In the genomic region with DNA sequence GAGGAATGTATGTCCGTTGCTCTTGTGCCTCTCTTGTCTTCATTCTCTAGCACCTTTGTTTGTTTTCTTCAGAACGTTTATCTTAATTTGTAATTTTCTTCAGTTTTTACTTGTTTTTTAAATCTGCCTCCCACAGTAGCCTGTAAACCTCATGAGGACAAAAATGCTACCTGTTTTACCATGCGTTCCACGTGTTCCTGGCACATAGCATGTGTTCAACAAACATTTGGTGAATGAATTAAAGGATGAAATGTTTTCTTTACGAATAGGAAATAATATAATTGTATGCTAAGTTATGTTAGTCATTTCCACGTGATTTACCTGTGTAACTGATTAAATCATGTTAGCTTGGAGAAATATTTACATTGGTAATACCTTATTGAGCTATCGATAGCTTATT, we compare ENCODE assay signal across 12 cellular contexts. TPM values are rescaled to one million over a fixed set of nuclear protein-coding genes. Genes with fewer than 3 reads are reported as not detected.
DNase-seq lines count a peak whose midpoint lies in the region; ATAC-seq, FAIRE-seq and TF ChIP-seq lines count a peak whose summit lies in the region.
"Had no signal": no experiment of that assay in that cellular context is flagged by ENCODE, and none has a peak within 500 bp of the region (broad histone marks: within the 10 kb centered on the region; RNA-seq: fewer than 3 reads in every experiment).

No MANE protein-coding gene starts in this region.

- peaks cover 63% of the 10 kb centered on the region for H3K4me1 ChIP-seq in CD4-positive, alpha-beta memory T cell (ENCODE audit: insufficient read depth, low read length)
- 0 out of 2 replicates have a peak, but pooled peaks cover 6% of the 10 kb centered on the region for H3K4me1 ChIP-seq in HUES48 (ENCODE audit: control insufficient read depth, insufficient read depth, low read length)
- peaks cover 11% of the 10 kb centered on the region for H3K4me1 ChIP-seq in adipocyte (ENCODE audit: control insufficient read depth, insufficient read depth, low read length)
- H3K4me1 ChIP-seq in small intestine (ENCODE audit: control insufficient read depth in 2 of 2, insufficient read depth in 1 of 2, low read depth in 1 of 2, low read length in 1 of 2), result peaks cover 0 to 4% of the 10 kb centered on the region in 2 donors

- H3K36me3 Mint-ChIP-seq in CD4-positive, alpha-beta memory T cell, result peaks cover 43 to 58% of the 10 kb centered on the region in 2 donors
- peaks cover 50% of the 10 kb centered on the region for H3K36me3 Mint-ChIP-seq in mesothelial cell of epicardium

- WGBS in small intestine, 3 donors, result 74 to 85% (median 80%) methylated on average over 7 of the region's 7 CpGs

- FAIRE-seq in small intestine (lab: Jason Lieb, UNC), result no peak

- peak overlapping the region; percentile 51 to 97 (median 73) for H3K27ac Mint-ChIP-seq in CD4-positive, alpha-beta memory T cell
- H3K27ac Mint-ChIP-seq in mesothelial cell of epicardium, result peak overlapping the region; percentile 99

- H3K4me1 Mint-ChIP-seq in CD4-positive, alpha-beta memory T cell, result peaks cover 50 to 79% (median 64%) of the 10 kb centered on the region in 4 donors
- peaks cover 27% of the 10 kb centered on the region for H3K4me1 Mint-ChIP-seq in mesothelial cell of epicardium

- H3K9ac ChIP-seq in HUES48 (ENCODE audit: low read depth, low read length), result no peak overlapping the region
- H3K9ac ChIP-seq in adipocyte (ENCODE audit: low read length), result no peak overlapping the region

- H3K9me3 Mint-ChIP-seq in CD4-positive, alpha-beta memory T cell, result peaks cover 0 to 18% (median 12%) of the 10 kb centered on the region in 8 donors
- peaks cover 31% of the 10 kb centered on the region for H3K9me3 Mint-ChIP-seq in mesothelial cell of epicardium

- CTCF ChIA-PET in CD4-positive, alpha-beta memory T cell (lab: Charles Lee; ENCODE audit: partially characterized antibody), result no interaction called here

- no peak for DNase-seq in CD4-positive, alpha-beta memory T cell
- DNase-seq in adipocyte (ENCODE audit: low read depth) (no peak), mesothelial cell of epicardium (ENCODE audit: low spot score in 2 of 2, unreplicated experiment in 2 of 2) (no peak), RKO (ENCODE audit: low spot score) (no peak), HPDE6-E6E7 (ENCODE audit: extremely low spot score) (no peak), small intestine (no peak)
- DNase-seq: DMS79 treated with DMSO at 0.1 percent for 48 hours, esophagus squamous epithelium, NCI-H226 had no signal

- no peaks in the 10 kb centered on the region for H3K36me3 ChIP-seq in CD4-positive, alpha-beta memory T cell (ENCODE audit: insufficient read depth, low read length)
- H3K36me3 ChIP-seq in HUES48 (ENCODE audit: control insufficient read depth, insufficient read depth, low read length), result peaks cover 35% of the 10 kb centered on the region
- H3K36me3 ChIP-seq in adipocyte (ENCODE audit: control insufficient read depth, insufficient read depth, low read length, severe bottlenecking), result peaks cover 31% of the 10 kb centered on the region
- peaks cover 6 to 9% of the 10 kb centered on the region in 2 donors for H3K36me3 ChIP-seq in small intestine (ENCODE audit: control insufficient read depth in 2 of 2, insufficient read depth in 2 of 2, low read length in 2 of 2)

- no peak for TF ChIP-seq CTCF in mesothelial cell of epicardium (IDR thresholded peaks at IDR 0.05; ENCODE audit: unreplicated experiment)

- peak overlapping the region; percentile 83 to 100 (median 100) for H3K4me3 Mint-ChIP-seq in CD4-positive, alpha-beta memory T cell
- H3K4me3 Mint-ChIP-seq in mesothelial cell of epicardium, result peak overlapping the region; percentile 48

- POLR2A ChIA-PET in CD4-positive, alpha-beta memory T cell (lab: Charles Lee; ENCODE audit: partially characterized antibody), result no interaction called here

- no peak for ATAC-seq in HG03439 (IDR thresholded peaks at IDR 0.05; ENCODE audit: unreplicated experiment)

- peak overlapping the region in 1 of 2 donors; percentile 7 for H3K4me3 ChIP-seq in CD4-positive, alpha-beta memory T cell (ENCODE audit: low read length in 2 of 2)
- peak overlapping the region; percentile 98 for H3K4me3 ChIP-seq in HUES48 (ENCODE audit: low read depth, low read length)
- H3K4me3 ChIP-seq in adipocyte (ENCODE audit: low read length), result peak overlapping the region; percentile 98
- H3K4me3 ChIP-seq in small intestine (ENCODE audit: low read depth in 1 of 2, low read length in 2 of 2), result no peak overlapping the region
- H3K4me3 ChIP-seq: lung had no signal

- intact Hi-C loops in CD4-positive, alpha-beta memory T cell (cut with micrococcal nuclease), result no loop called here

- no peaks in the 10 kb centered on the region for H3K27me3 ChIP-seq in CD4-positive, alpha-beta memory T cell (ENCODE audit: insufficient read depth, low read length)
- no peaks in the 10 kb centered on the region for H3K27me3 ChIP-seq in HUES48 (ENCODE audit: control insufficient read depth, insufficient read depth, low read length)
- no peaks in the 10 kb centered on the region for H3K27me3 ChIP-seq in adipocyte (replicated peaks; ENCODE audit: control insufficient read depth, insufficient read depth, low read length)
- no peaks in the 10 kb centered on the region for H3K27me3 ChIP-seq in small intestine (ENCODE audit: control insufficient read depth in 2 of 2, insufficient read depth in 2 of 2, low read length in 2 of 2)
- H3K27me3 ChIP-seq: esophagus squamous epithelium had no signal

- no peaks in the 10 kb centered on the region for H3K27me3 Mint-ChIP-seq in CD4-positive, alpha-beta memory T cell
- no peaks in the 10 kb centered on the region for H3K27me3 Mint-ChIP-seq in mesothelial cell of epicardium (ENCODE audit: low read depth)

- no peaks in the 10 kb centered on the region for H3K9me3 ChIP-seq in CD4-positive, alpha-beta memory T cell (ENCODE audit: control insufficient read depth in 1 of 2, low read length in 2 of 2)
- H3K9me3 ChIP-seq in HUES48 (ENCODE audit: control insufficient read depth, insufficient read depth, low read length) (peaks cover 2% of the 10 kb centered on the region; the same call in 1 of the 2 replicates), adipocyte (ENCODE audit: control insufficient read depth, low read length) (peaks cover 19% of the 10 kb centered on the region), small intestine (ENCODE audit: control insufficient read depth, low read depth) (no peaks in the 10 kb centered on the region)

- no peak overlapping the region for H3K27ac ChIP-seq in CD4-positive, alpha-beta memory T cell (ENCODE audit: low read depth, low read length)
- H3K27ac ChIP-seq in HUES48 (ENCODE audit: low read depth, low read length), result no peak overlapping the region
- no peak overlapping the region for H3K27ac ChIP-seq in small intestine (ENCODE audit: low read depth in 1 of 2, low read length in 1 of 2)

RNA-seq across cellular contexts. Expression of a gene that starts 2.2 kb away (rescaled TPM):
- 100 to 1,000 TPM; 161 to 167 TPM for total RNA-seq in CD4-positive, alpha-beta memory T cell
- polyA plus RNA-seq in CD4-positive, alpha-beta memory T cell, result 10 to 100 TPM; 17.2 to 65.4 TPM
- total RNA-seq in mesothelial cell of epicardium, result 83.4 to 91.9 TPM (median 91.5 TPM) in 3 replicates
- 10 to 100 TPM in 2 of 3 donors, 1 to 10 TPM in 1; 7.8 to 19.1 (median 11.2) TPM for polyA plus RNA-seq in small intestine

Comparison
In these comparisons a context has a peak if more than half of its experiments do, and no peak if none do; other contexts are left out.
1. H3K4me3 ChIP-seq: peak in HUES48 (single experiment) and adipocyte (single experiment); none in small intestine (0 of 2).